In genomic region chr22:22884010-22884887, GRCh38 we compare ENCODE assay signal across 1 cellular context.
TF ChIP-seq lines count a peak whose summit lies in the region.

No MANE protein-coding gene starts in this region.

TF ChIP-seq in HepG2, 621 proteins besides CTCF, POLR2A, EP300 and RAD21 (continued from another document):
- TF ChIP-seq, protein P1, sequence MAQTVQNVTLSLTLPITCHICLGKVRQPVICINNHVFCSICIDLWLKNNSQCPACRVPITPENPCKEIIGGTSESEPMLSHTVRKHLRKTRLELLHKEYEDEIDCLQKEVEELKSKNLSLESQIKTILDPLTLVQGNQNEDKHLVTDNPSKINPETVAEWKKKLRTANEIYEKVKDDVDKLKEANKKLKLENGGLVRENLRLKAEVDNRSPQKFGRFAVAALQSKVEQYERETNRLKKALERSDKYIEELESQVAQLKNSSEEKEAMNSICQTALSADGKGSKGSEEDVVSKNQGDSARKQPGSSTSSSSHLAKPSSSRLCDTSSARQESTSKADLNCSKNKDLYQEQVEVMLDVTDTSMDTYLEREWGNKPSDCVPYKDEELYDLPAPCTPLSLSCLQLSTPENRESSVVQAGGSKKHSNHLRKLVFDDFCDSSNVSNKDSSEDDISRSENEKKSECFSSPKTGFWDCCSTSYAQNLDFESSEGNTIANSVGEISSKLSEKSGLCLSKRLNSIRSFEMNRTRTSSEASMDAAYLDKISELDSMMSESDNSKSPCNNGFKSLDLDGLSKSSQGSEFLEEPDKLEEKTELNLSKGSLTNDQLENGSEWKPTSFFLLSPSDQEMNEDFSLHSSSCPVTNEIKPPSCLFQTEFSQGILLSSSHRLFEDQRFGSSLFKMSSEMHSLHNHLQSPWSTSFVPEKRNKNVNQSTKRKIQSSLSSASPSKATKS (CRISPR knock-in tag; IDR thresholded peaks at IDR 0.05), result no peak
- TF ChIP-seq XRCC5 (optimal IDR thresholded peaks at IDR 0.05; ENCODE audit: low read length) (peak; percentile 47), TOPORS (CRISPR knock-in tag; IDR thresholded peaks at IDR 0.05) (no peak), TFAP4 (IDR thresholded peaks at IDR 0.05; ENCODE audit: borderline replicate concordance, low read depth) (0 out of 2 replicates have a peak, but pooled peaks have one; percentile 16), SMC3 (IDR thresholded peaks at IDR 0.05; ENCODE audit: low read length) (peak; percentile 58)
- TF ChIP-seq, protein P2, sequence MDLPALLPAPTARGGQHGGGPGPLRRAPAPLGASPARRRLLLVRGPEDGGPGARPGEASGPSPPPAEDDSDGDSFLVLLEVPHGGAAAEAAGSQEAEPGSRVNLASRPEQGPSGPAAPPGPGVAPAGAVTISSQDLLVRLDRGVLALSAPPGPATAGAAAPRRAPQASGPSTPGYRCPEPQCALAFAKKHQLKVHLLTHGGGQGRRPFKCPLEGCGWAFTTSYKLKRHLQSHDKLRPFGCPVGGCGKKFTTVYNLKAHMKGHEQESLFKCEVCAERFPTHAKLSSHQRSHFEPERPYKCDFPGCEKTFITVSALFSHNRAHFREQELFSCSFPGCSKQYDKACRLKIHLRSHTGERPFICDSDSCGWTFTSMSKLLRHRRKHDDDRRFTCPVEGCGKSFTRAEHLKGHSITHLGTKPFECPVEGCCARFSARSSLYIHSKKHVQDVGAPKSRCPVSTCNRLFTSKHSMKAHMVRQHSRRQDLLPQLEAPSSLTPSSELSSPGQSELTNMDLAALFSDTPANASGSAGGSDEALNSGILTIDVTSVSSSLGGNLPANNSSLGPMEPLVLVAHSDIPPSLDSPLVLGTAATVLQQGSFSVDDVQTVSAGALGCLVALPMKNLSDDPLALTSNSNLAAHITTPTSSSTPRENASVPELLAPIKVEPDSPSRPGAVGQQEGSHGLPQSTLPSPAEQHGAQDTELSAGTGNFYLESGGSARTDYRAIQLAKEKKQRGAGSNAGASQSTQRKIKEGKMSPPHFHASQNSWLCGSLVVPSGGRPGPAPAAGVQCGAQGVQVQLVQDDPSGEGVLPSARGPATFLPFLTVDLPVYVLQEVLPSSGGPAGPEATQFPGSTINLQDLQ (CRISPR knock-in tag; IDR thresholded peaks at IDR 0.05), result no peak
- TF ChIP-seq, protein P3, sequence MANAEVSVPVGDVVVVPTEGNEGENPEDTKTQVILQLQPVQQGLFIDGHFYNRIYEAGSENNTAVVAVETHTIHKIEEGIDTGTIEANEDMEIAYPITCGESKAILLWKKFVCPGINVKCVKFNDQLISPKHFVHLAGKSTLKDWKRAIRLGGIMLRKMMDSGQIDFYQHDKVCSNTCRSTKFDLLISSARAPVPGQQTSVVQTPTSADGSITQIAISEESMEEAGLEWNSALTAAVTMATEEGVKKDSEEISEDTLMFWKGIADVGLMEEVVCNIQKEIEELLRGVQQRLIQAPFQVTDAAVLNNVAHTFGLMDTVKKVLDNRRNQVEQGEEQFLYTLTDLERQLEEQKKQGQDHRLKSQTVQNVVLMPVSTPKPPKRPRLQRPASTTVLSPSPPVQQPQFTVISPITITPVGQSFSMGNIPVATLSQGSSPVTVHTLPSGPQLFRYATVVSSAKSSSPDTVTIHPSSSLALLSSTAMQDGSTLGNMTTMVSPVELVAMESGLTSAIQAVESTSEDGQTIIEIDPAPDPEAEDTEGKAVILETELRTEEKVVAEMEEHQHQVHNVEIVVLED (CRISPR knock-in tag; IDR thresholded peaks at IDR 0.05; ENCODE audit: borderline replicate concordance), result no peak
